ENCODE assay signal across 17 cellular contexts in the genomic region with DNA sequence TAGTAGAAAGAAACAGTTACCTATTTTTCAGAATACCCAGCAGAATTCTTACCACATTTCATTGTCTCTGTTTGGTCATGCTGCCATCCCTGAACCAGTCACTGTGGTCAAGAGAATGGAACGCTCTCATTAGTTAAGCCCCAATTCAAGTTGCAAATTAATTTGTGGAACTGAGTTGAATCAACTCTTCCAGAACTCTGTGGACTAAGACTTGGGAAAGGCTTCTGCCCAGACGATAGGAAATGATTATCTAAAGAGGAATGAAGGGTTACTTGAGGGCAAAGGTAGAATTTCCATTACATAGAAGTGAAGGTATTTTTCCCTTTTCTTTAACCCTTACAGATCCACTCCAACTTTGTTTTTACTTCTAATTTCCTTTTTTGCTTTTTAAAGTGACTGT.
DNase-seq lines count a peak whose midpoint lies in the region; ATAC-seq lines count a peak whose summit lies in the region.
"Had no signal": no experiment of that assay in that cellular context is flagged by ENCODE, and none has a peak within 500 bp of the region (broad histone marks: within the 10 kb centered on the region; RNA-seq: fewer than 3 reads in every experiment).

No MANE protein-coding gene starts in this region.

- no peak overlapping the region for H3K9ac ChIP-seq in adipocyte (ENCODE audit: low read length)

- H3K4me3 ChIP-seq in adipocyte (ENCODE audit: low read length), result no peak overlapping the region
- H3K4me3 ChIP-seq: adrenal gland, GM12878, heart right ventricle, tibial nerve had no signal

- peaks cover 12% of the 10 kb centered on the region for H3K36me3 ChIP-seq in adipocyte (ENCODE audit: control insufficient read depth, insufficient read depth, low read length, severe bottlenecking)
- H3K36me3 ChIP-seq: adrenal gland had no signal

- ATAC-seq in HG02798 (IDR thresholded peaks at IDR 0.05; ENCODE audit: poor library complexity, unreplicated experiment), result no peak
- ATAC-seq: GM12878, heart right ventricle had no signal

- DNase-seq in A172 (ENCODE audit: low spot score), result peak; percentile 55
- peak; percentile 73 for DNase-seq in HCEC 1CT
- DNase-seq in adipocyte (ENCODE audit: low read depth), result peak; percentile 22
- peak; percentile 81 for DNase-seq in glomerular visceral epithelial cell (ENCODE audit: extremely low spot score)
- no peak for DNase-seq in dedifferentiated amniotic fluid mesenchymal stem cell (ENCODE audit: extremely low spot score)
- DNase-seq in occipital lobe (lab: John Stamatoyannopoulos, UW), result no peak
- no peak for DNase-seq in NCI-H82 treated with DMSO at 0.1 percent for 48 hours (lab: John Stamatoyannopoulos, UW; ENCODE audit: unreplicated experiment)
- DNase-seq: activated CD4-positive, alpha-beta T cell treated with anti-CD3 and anti-CD28 coated beads for 1 hour; activated T-cell treated with anti-CD3 and anti-CD28 coated beads, Interleukin-2, amount 50 U/mL, for 24 hours; adrenal gland; effector CD4-positive, alpha-beta T cell; heart right ventricle; MM.1S; T-helper 1 cell had no signal

- peaks cover 8% of the 10 kb centered on the region for H3K4me1 ChIP-seq in adipocyte (ENCODE audit: control insufficient read depth, insufficient read depth, low read length)
- H3K4me1 ChIP-seq: adrenal gland, heart right ventricle, tibial nerve had no signal

- no peaks in the 10 kb centered on the region for H3K9me3 ChIP-seq in adipocyte (ENCODE audit: control insufficient read depth, low read length)
- H3K9me3 ChIP-seq: adrenal gland had no signal

- H3K27me3 ChIP-seq in adipocyte (replicated peaks; ENCODE audit: control insufficient read depth, insufficient read depth, low read length), result no peaks in the 10 kb centered on the region
- H3K27me3 ChIP-seq: adrenal gland, heart right ventricle, tibial nerve had no signal

Comparison
In these comparisons a context has a peak if more than half of its experiments do, and no peak if none do; other contexts are left out.
1. DNase-seq: peak in A172 (single experiment), HCEC 1CT (single experiment), adipocyte (single experiment) and glomerular visceral epithelial cell (single experiment); none in dedifferentiated amniotic fluid mesenchymal stem cell (single experiment), occipital lobe (single experiment) and NCI-H82 treated with DMSO at 0.1 percent for 48 hours (single experiment).